15 cellular contexts compared by ENCODE assay signal in genomic region chr11:35893796-35894475, GRCh38. TPM values are rescaled to one million over a fixed set of nuclear protein-coding genes. Genes with fewer than 3 reads are reported as not detected.
A peak's percentile ranks its signal among the peaks of the same experiment; 100 is the strongest.
DNase-seq lines count a peak whose midpoint lies in the region; ATAC-seq and TF ChIP-seq lines count a peak whose summit lies in the region.
"Had no signal": no experiment of that assay in that cellular context is flagged by ENCODE, and none has a peak within 500 bp of the region (broad histone marks: within the 10 kb centered on the region; RNA-seq: fewer than 3 reads in every experiment).

No MANE protein-coding gene starts in this region.

- H3K36me3 ChIP-seq in esophagus muscularis mucosa (no peaks in the 10 kb centered on the region), tibial artery (no peaks in the 10 kb centered on the region)

- H3K4me1 ChIP-seq in esophagus muscularis mucosa (no peaks in the 10 kb centered on the region), tibial artery (no peaks in the 10 kb centered on the region)

- no peak for TF ChIP-seq EP300 in esophagus muscularis mucosa (IDR thresholded peaks at IDR 0.05)

- DNase-seq in H4 (ENCODE audit: low spot score): peak; percentile 33
- peak; percentile 36 to 51 for DNase-seq in NCI-H526 (lab: John Stamatoyannopoulos, UW)
- DNase-seq in esophagus muscularis mucosa (ENCODE audit: extremely low spot score): peak; percentile 84
- DNase-seq in renal cortical epithelial cell (ENCODE audit: low read depth): peak; percentile 23
- DNase-seq in T-helper 1 cell: no peak
- no peak for DNase-seq in tibial artery
- DNase-seq: activated CD4-positive, alpha-beta T cell treated with anti-CD3 and anti-CD28 coated beads, Interleukin-2, amount 10 ng/mL, durations not matched to agents 7 days and 5 days; activated gamma-delta T cell; caudate nucleus; CD8-positive, alpha-beta memory T cell; GM23248; NCI-H1048; retina; T-cell had no signal

- H3K9me3 ChIP-seq in esophagus muscularis mucosa (no peaks in the 10 kb centered on the region), tibial artery (no peaks in the 10 kb centered on the region)

- 38% methylated on average over 8 of the region's 8 CpGs for WGBS in esophagus muscularis mucosa

- H3K27me3 ChIP-seq in esophagus muscularis mucosa: no peaks in the 10 kb centered on the region
- no peaks in the 10 kb centered on the region for H3K27me3 ChIP-seq in tibial artery

- H3K4me3 ChIP-seq in esophagus muscularis mucosa (no peak overlapping the region), tibial artery (no peak overlapping the region)
- H3K4me3 ChIP-seq: GM23248 had no signal

- no peak for TF ChIP-seq POLR2A in esophagus muscularis mucosa (IDR thresholded peaks at IDR 0.05; ENCODE audit: low read depth)

- H3K27ac ChIP-seq in esophagus muscularis mucosa (replicated peaks in 1 of 4) (no peak overlapping the region), tibial artery (no peak overlapping the region)
- H3K27ac ChIP-seq: GM23248 had no signal

- intact Hi-C loops in esophagus muscularis mucosa (cut with DNase I): no loop called here
- intact Hi-C loops in tibial artery (cut with DNase I; ENCODE audit: low total_unique reads): no loop called here

- no peak for TF ChIP-seq CTCF in esophagus muscularis mucosa (IDR thresholded peaks at IDR 0.05)
- TF ChIP-seq CTCF in tibial artery (IDR thresholded peaks at IDR 0.05): no peak

- ATAC-seq in GM21737 (IDR thresholded peaks at IDR 0.05; ENCODE audit: unreplicated experiment): no peak
- ATAC-seq: T-cell had no signal

RNA-seq across cellular contexts. Expression of gene LDLRAD3, which starts 49.9 kb away (rescaled TPM):
- total RNA-seq in H4 (2014; rRNA removed; shearing (Covaris generic)): 5.3 and 8.1 TPM in 2 replicates
- 1 to 10 TPM; 6.8 to 8.7 (median 8.2) TPM for total RNA-seq in esophagus muscularis mucosa
- total RNA-seq in renal cortical epithelial cell: 3.3 and 3.9 TPM in 2 replicates

Comparison
In these comparisons a context has a peak if more than half of its experiments do, and no peak if none do; other contexts are left out.
1. DNase-seq: peak in H4 (single experiment), NCI-H526 (2 of 2), esophagus muscularis mucosa (single experiment) and renal cortical epithelial cell (single experiment); none in T-helper 1 cell (0 of 5) and tibial artery (0 of 2).